16 cellular contexts compared by ENCODE assay signal in genomic region chr2:191190861-191191552, GRCh38. TPM values are rescaled to one million over a fixed set of nuclear protein-coding genes. Genes with fewer than 3 reads are reported as not detected.
DNase-seq lines count a peak whose midpoint lies in the region; ATAC-seq and TF ChIP-seq lines count a peak whose summit lies in the region.
"Had no signal": no experiment of that assay in that cellular context is flagged by ENCODE, and none has a peak within 500 bp of the region (broad histone marks: within the 10 kb centered on the region; RNA-seq: fewer than 3 reads in every experiment).

No MANE protein-coding gene starts in this region.

- H3K9me3 ChIP-seq in neutrophil (no peaks in the 10 kb centered on the region), A673 (ENCODE audit: low read depth, low read length, poor library complexity, severe bottlenecking) (no peaks in the 10 kb centered on the region)

- peak overlapping the region; percentile 11 for H3K27ac Mint-ChIP-seq in activated naive CD4-positive, alpha-beta T cell treated with anti-CD3 and anti-CD28 coated beads for 36 hours
- H3K27ac Mint-ChIP-seq in activated naive CD4-positive, alpha-beta T cell treated with anti-CD3 and anti-CD28 coated beads, Interleukin-2, amount 50 U/mL, for 72 hours, result no peak overlapping the region
- H3K27ac Mint-ChIP-seq in activated naive CD8-positive, alpha-beta T cell treated with anti-CD3 and anti-CD28 coated beads, Interleukin-2, amount 10 ng/mL, durations not matched to agents 7 days and 5 days, result peak overlapping the region; percentile 10
- H3K27ac Mint-ChIP-seq: B cell had no signal

- intact Hi-C loops in activated naive CD4-positive, alpha-beta T cell treated with anti-CD3 and anti-CD28 coated beads for 36 hours (cut with micrococcal nuclease), result loop anchor here (5.0 kb wide), 1 partner anchor 446 kb away; no protein-coding TSS in a partner anchor
- intact Hi-C loops in A673 (cut with micrococcal nuclease; ENCODE audit: unreplicated experiment), result no loop called here

- H3K27me3 ChIP-seq in neutrophil, result no peaks in the 10 kb centered on the region
- no peaks in the 10 kb centered on the region for H3K27me3 ChIP-seq in A673 (replicated peaks; ENCODE audit: insufficient read depth, low read depth, low read length, poor library complexity)
- H3K27me3 ChIP-seq: SJCRH30 had no signal

- no peaks in the 10 kb centered on the region for H3K36me3 ChIP-seq in neutrophil
- H3K36me3 ChIP-seq in A673 (ENCODE audit: insufficient read depth, low read length, poor library complexity, severe bottlenecking), result no peaks in the 10 kb centered on the region
- H3K36me3 ChIP-seq: SJCRH30 had no signal

- peaks cover 14% of the 10 kb centered on the region for H3K36me3 Mint-ChIP-seq in activated naive CD4-positive, alpha-beta T cell treated with anti-CD3 and anti-CD28 coated beads for 36 hours (ENCODE audit: low read depth)
- H3K36me3 Mint-ChIP-seq in activated naive CD4-positive, alpha-beta T cell treated with anti-CD3 and anti-CD28 coated beads, Interleukin-2, amount 50 U/mL, for 72 hours, result peaks cover 0 to 49% of the 10 kb centered on the region in 2 donors
- H3K36me3 Mint-ChIP-seq in activated naive CD8-positive, alpha-beta T cell treated with anti-CD3 and anti-CD28 coated beads, Interleukin-2, amount 10 ng/mL, durations not matched to agents 7 days and 5 days, result peaks cover 30% of the 10 kb centered on the region

- H3K4me1 Mint-ChIP-seq in activated naive CD4-positive, alpha-beta T cell treated with anti-CD3 and anti-CD28 coated beads for 36 hours (ENCODE audit: low read depth), result peaks cover 77% of the 10 kb centered on the region
- peaks cover 46% of the 10 kb centered on the region for H3K4me1 Mint-ChIP-seq in activated naive CD8-positive, alpha-beta T cell treated with anti-CD3 and anti-CD28 coated beads, Interleukin-2, amount 10 ng/mL, durations not matched to agents 7 days and 5 days

- CTCF ChIA-PET in activated naive CD4-positive, alpha-beta T cell treated with anti-CD3 and anti-CD28 coated beads for 36 hours (lab: Charles Lee), result interaction anchor here (0.6 to 1.6 kb wide), 5 partner anchors 15 to 311 kb away, joined by 3 to 4 read pairs (median 3); partner anchors contain the start of gene STAT4
- CTCF ChIA-PET in A673 (lab: Charles Lee), result no interaction called here

- H3K4me3 ChIP-seq in neutrophil (ENCODE audit: low read depth in 1 of 2, low read length in 1 of 2) (no peak overlapping the region), A673 (ENCODE audit: low read depth, low read length, poor library complexity, severe bottlenecking) (no peak overlapping the region)
- H3K4me3 ChIP-seq: PC-9, SJCRH30 had no signal

- H3K4me1 ChIP-seq in neutrophil (ENCODE audit: control insufficient read depth in 1 of 2, insufficient read depth in 1 of 2, low read depth in 1 of 2, low read length in 1 of 2) (peaks cover 44 to 50% of the 10 kb centered on the region in 2 experiments), A673 (ENCODE audit: insufficient read depth, low read length, poor library complexity, severe bottlenecking) (no peaks in the 10 kb centered on the region)

- no peak overlapping the region for H3K4me3 Mint-ChIP-seq in activated naive CD4-positive, alpha-beta T cell treated with anti-CD3 and anti-CD28 coated beads for 36 hours
- no peak overlapping the region for H3K4me3 Mint-ChIP-seq in activated naive CD8-positive, alpha-beta T cell treated with anti-CD3 and anti-CD28 coated beads, Interleukin-2, amount 10 ng/mL, durations not matched to agents 7 days and 5 days
- H3K4me3 Mint-ChIP-seq: B cell; CD4-positive, CD25-positive, alpha-beta regulatory T cell had no signal

- H3K27ac ChIP-seq in neutrophil, result peak overlapping the region; percentile 11
- no peak overlapping the region for H3K27ac ChIP-seq in A673 (ENCODE audit: low read depth, low read length, poor library complexity, severe bottlenecking)
- H3K27ac ChIP-seq: PC-9, SJCRH30 had no signal

- no peak for DNase-seq in activated naive CD4-positive, alpha-beta T cell treated with anti-CD3 and anti-CD28 coated beads for 36 hours
- DNase-seq in activated naive CD4-positive, alpha-beta T cell treated with anti-CD3 and anti-CD28 coated beads, Interleukin-2, amount 50 U/mL, for 72 hours (ENCODE audit: low spot score in 2 of 2), result no peak
- peak; percentile 42 for DNase-seq in OCI-M1 (lab: John Stamatoyannopoulos, UW)
- DNase-seq in activated naive CD8-positive, alpha-beta T cell treated with anti-CD3 and anti-CD28 coated beads, Interleukin-2, amount 10 ng/mL, durations not matched to agents 7 days and 5 days, result no peak
- DNase-seq in A673 (ENCODE audit: low spot score), result no peak
- DNase-seq in NCI-H748 treated with DMSO at 0.1 percent for 48 hours (lab: John Stamatoyannopoulos, UW), result no peak
- DNase-seq: CD4-positive, CD25-positive, alpha-beta regulatory T cell; EL; MM.1S; NCI-H187 treated with DMSO at 0.1 percent for 48 hours; NCI-H446; NK-92 treated with Interleukin-12 subunit alpha and Interleukin-12 subunit beta, amount 100 ng/mL, for 24 hours; PC-9 had no signal

- no peaks in the 10 kb centered on the region for H3K27me3 Mint-ChIP-seq in activated naive CD4-positive, alpha-beta T cell treated with anti-CD3 and anti-CD28 coated beads for 36 hours (ENCODE audit: low read depth)
- H3K27me3 Mint-ChIP-seq in activated naive CD8-positive, alpha-beta T cell treated with anti-CD3 and anti-CD28 coated beads, Interleukin-2, amount 10 ng/mL, durations not matched to agents 7 days and 5 days, result no peaks in the 10 kb centered on the region
- H3K27me3 Mint-ChIP-seq: B cell had no signal

- H3K9me3 Mint-ChIP-seq in activated naive CD4-positive, alpha-beta T cell treated with anti-CD3 and anti-CD28 coated beads for 36 hours, result peaks cover 16% of the 10 kb centered on the region
- H3K9me3 Mint-ChIP-seq in activated naive CD4-positive, alpha-beta T cell treated with anti-CD3 and anti-CD28 coated beads, Interleukin-2, amount 50 U/mL, for 72 hours, result peaks cover 4 to 15% of the 10 kb centered on the region in 2 donors
- H3K9me3 Mint-ChIP-seq in activated naive CD8-positive, alpha-beta T cell treated with anti-CD3 and anti-CD28 coated beads, Interleukin-2, amount 10 ng/mL, durations not matched to agents 7 days and 5 days, result peaks cover 18% of the 10 kb centered on the region

- BruUV-seq in A673 (replicated peaks; lab: Mats Ljungman, UMichigan), result no TSS peak

- POLR2A ChIA-PET in activated naive CD8-positive, alpha-beta T cell treated with anti-CD3 and anti-CD28 coated beads, Interleukin-2, amount 10 ng/mL, durations not matched to agents 7 days and 5 days (lab: Charles Lee), result interaction anchor here (0.5 to 1.4 kb wide), 3 partner anchors 11 to 20 kb away, joined by 3 read pairs; no protein-coding TSS in a partner anchor
- POLR2A ChIA-PET in A673 (lab: Charles Lee; ENCODE audit: low non-redundant PET), result no interaction called here

- TF ChIP-seq CTCF in neutrophil (IDR thresholded peaks at IDR 0.05) (no peak), A673 (conservative IDR thresholded peaks at IDR 0.05; ENCODE audit: low read depth, low read length) (no peak)

- ATAC-seq in activated naive CD4-positive, alpha-beta T cell treated with anti-CD3 and anti-CD28 coated beads, Interleukin-2, amount 50 U/mL, for 72 hours, result no peak
- no peak for ATAC-seq in activated naive CD8-positive, alpha-beta T cell treated with anti-CD3 and anti-CD28 coated beads, Interleukin-2, amount 10 ng/mL, durations not matched to agents 7 days and 5 days (ENCODE audit: low read depth)

RNA-seq across cellular contexts. Expression of gene STAT4, which starts 40.2 kb away (rescaled TPM):
- 10 to 100 TPM; 53.9 to 54.6 TPM for total RNA-seq in activated naive CD4-positive, alpha-beta T cell treated with anti-CD3 and anti-CD28 coated beads for 36 hours
- 10 to 100 TPM; 56.5 to 67.1 TPM for total RNA-seq in activated naive CD4-positive, alpha-beta T cell treated with anti-CD3 and anti-CD28 coated beads, Interleukin-2, amount 50 U/mL, for 72 hours
- total RNA-seq in activated naive CD8-positive, alpha-beta T cell treated with anti-CD3 and anti-CD28 coated beads, Interleukin-2, amount 10 ng/mL, durations not matched to agents 7 days and 5 days, result 100 to 1,000 TPM; 170 to 177 TPM
- total RNA-seq in A673 (2021), result 0.33 and 0.71 TPM in 2 replicates

RNA-seq across cellular contexts. Expression of gene MYO1B, which starts 54.2 kb away (rescaled TPM):
- 10 to 100 TPM; 39.2 to 40.5 TPM for total RNA-seq in activated naive CD4-positive, alpha-beta T cell treated with anti-CD3 and anti-CD28 coated beads for 36 hours
- total RNA-seq in activated naive CD4-positive, alpha-beta T cell treated with anti-CD3 and anti-CD28 coated beads, Interleukin-2, amount 50 U/mL, for 72 hours, result 10 to 100 TPM in 1 of 2 donors, 1 to 10 TPM in 1; 4.7 to 42.5 TPM
- 1 to 10 TPM; 3.2 to 3.9 TPM for total RNA-seq in activated naive CD8-positive, alpha-beta T cell treated with anti-CD3 and anti-CD28 coated beads, Interleukin-2, amount 10 ng/mL, durations not matched to agents 7 days and 5 days
- 37.8 and 48.3 TPM in 2 replicates for total RNA-seq in A673 (2021)
- total RNA-seq: CD4-positive, CD25-positive, alpha-beta regulatory T cell had no signal

Comparison
In these comparisons a context has a peak if more than half of its experiments do, and no peak if none do; other contexts are left out.
1. H3K27ac Mint-ChIP-seq: peak in activated naive CD4-positive, alpha-beta T cell treated with anti-CD3 and anti-CD28 coated beads for 36 hours (single experiment) and activated naive CD8-positive, alpha-beta T cell treated with anti-CD3 and anti-CD28 coated beads, Interleukin-2, amount 10 ng/mL, durations not matched to agents 7 days and 5 days (single experiment); none in activated naive CD4-positive, alpha-beta T cell treated with anti-CD3 and anti-CD28 coated beads, Interleukin-2, amount 50 U/mL, for 72 hours (0 of 2).
2. RNA of gene STAT4, which starts 40.2 kb away (total RNA-seq): 170 to 177 TPM in activated naive CD8-positive, alpha-beta T cell treated with anti-CD3 and anti-CD28 coated beads, Interleukin-2, amount 10 ng/mL, durations not matched to agents 7 days and 5 days, 56.5 to 67.1 TPM in activated naive CD4-positive, alpha-beta T cell treated with anti-CD3 and anti-CD28 coated beads, Interleukin-2, amount 50 U/mL, for 72 hours and 53.9 to 54.6 TPM in activated naive CD4-positive, alpha-beta T cell treated with anti-CD3 and anti-CD28 coated beads for 36 hours; 0.33 to 0.71 TPM in A673; every median in the first group is over 10 times any median in the second.